In genomic region chr7:117871778-117872538, GRCh38 we compare ENCODE assay signal across 9 cellular contexts. TPM values are rescaled to one million over a fixed set of nuclear protein-coding genes. Genes with fewer than 3 reads are reported as not detected.
DNase-seq lines count a peak whose midpoint lies in the region; ATAC-seq, FAIRE-seq and TF ChIP-seq lines count a peak whose summit lies in the region.
"Had no signal": no experiment of that assay in that cellular context is flagged by ENCODE, and none has a peak within 500 bp of the region (broad histone marks: within the 10 kb centered on the region; RNA-seq: fewer than 3 reads in every experiment).

No MANE protein-coding gene starts in this region.

- H3K14ac ChIP-seq in H1 (ENCODE audit: insufficient read length): peak overlapping the region; percentile 34

- H3K4ac ChIP-seq in H1 (replicated peaks; ENCODE audit: insufficient read length, low read depth, low read length): peak overlapping the region; percentile 80
- no peak overlapping the region for H3K4ac ChIP-seq in mesendoderm (ENCODE audit: low read depth, low read length)

- no peak overlapping the region; the same call in 1 of the 2 replicates for H2AFZ ChIP-seq in H1 (ENCODE audit: low read length)

- peaks cover 1% of the 10 kb centered on the region in 2 experiments for H4K20me1 ChIP-seq in H1 (replicated peaks in 1 of 2; ENCODE audit: control insufficient read depth in 1 of 2, insufficient read depth in 2 of 2, low read length in 2 of 2)

- no peak for TF ChIP-seq CTCF in H1 (IDR thresholded peaks at IDR 0.05; ENCODE audit: control extremely low read depth in 1 of 3, insufficient read depth in 1 of 3, low read depth in 1 of 3, low read length in 3 of 3)
- TF ChIP-seq CTCF in upper lobe of right lung (IDR thresholded peaks at IDR 0.05): no peak

- TF ChIP-seq EP300 in H1 (IDR thresholded peaks at IDR 0.05; ENCODE audit: borderline replicate concordance in 1 of 2, low read depth in 2 of 2, low read length in 2 of 2): no peak

- H3K23ac ChIP-seq in H1 (ENCODE audit: insufficient read length): no peak overlapping the region
- peak overlapping the region; percentile 48 for H3K23ac ChIP-seq in mesendoderm (ENCODE audit: low read length)

- no peak overlapping the region for H3K27ac Mint-ChIP-seq in activated naive CD8-positive, alpha-beta T cell
- no peak overlapping the region for H3K27ac Mint-ChIP-seq in activated naive CD8-positive, alpha-beta T cell treated with anti-CD3 and anti-CD28 coated beads, Interleukin-2, amount 50 U/mL, for 24 hours
- no peak overlapping the region for H3K27ac Mint-ChIP-seq in activated CD8-positive, alpha-beta T cell treated with anti-CD3 and anti-CD28 coated beads, Interleukin-2, amount 10 ng/mL, durations not matched to agents 7 days and 5 days

- H3K4me1 Mint-ChIP-seq in activated naive CD8-positive, alpha-beta T cell (ENCODE audit: low read depth): peaks cover 19% of the 10 kb centered on the region
- H3K4me1 Mint-ChIP-seq in activated naive CD8-positive, alpha-beta T cell treated with anti-CD3 and anti-CD28 coated beads, Interleukin-2, amount 50 U/mL, for 24 hours: peaks cover 15% of the 10 kb centered on the region
- H3K4me1 Mint-ChIP-seq in activated CD8-positive, alpha-beta T cell treated with anti-CD3 and anti-CD28 coated beads, Interleukin-2, amount 10 ng/mL, durations not matched to agents 7 days and 5 days (ENCODE audit: low read depth): peaks cover 10% of the 10 kb centered on the region

- CTCF ChIA-PET in H1 (lab: Charles Lee; ENCODE audit: partially characterized antibody): interaction anchor here (0.7 to 1.5 kb wide), 8 partner anchors 8 to 1708 kb away, joined by 3 to 8 read pairs (median 5); no protein-coding TSS in a partner anchor
- CTCF ChIA-PET in activated CD8-positive, alpha-beta T cell treated with anti-CD3 and anti-CD28 coated beads, Interleukin-2, amount 10 ng/mL, durations not matched to agents 7 days and 5 days (lab: Charles Lee): no interaction called here

- ATAC-seq in activated naive CD8-positive, alpha-beta T cell treated with anti-CD3 and anti-CD28 coated beads, Interleukin-2, amount 50 U/mL, for 24 hours: no peak
- ATAC-seq in upper lobe of right lung (peak; percentile 26), HG03354 (IDR thresholded peaks at IDR 0.05; ENCODE audit: poor library complexity, severe bottlenecking, unreplicated experiment) (no peak), GM19023 (IDR thresholded peaks at IDR 0.05; ENCODE audit: unreplicated experiment) (no peak)
- no peak for ATAC-seq in activated CD8-positive, alpha-beta T cell treated with anti-CD3 and anti-CD28 coated beads, Interleukin-2, amount 10 ng/mL, durations not matched to agents 7 days and 5 days

- no peak overlapping the region for H2AK5ac ChIP-seq in H1 (ENCODE audit: low read depth, low read length)
- H2AK5ac ChIP-seq in mesendoderm (ENCODE audit: low read length): no peak overlapping the region

- DNase-seq in activated naive CD8-positive, alpha-beta T cell treated with anti-CD3 and anti-CD28 coated beads, Interleukin-2, amount 50 U/mL, for 24 hours: no peak
- DNase-seq in H1 (ENCODE audit: low read depth in 1 of 2, low spot score in 2 of 2): peak in 1 of 2 experiments; percentile 68
- peak; percentile 59 for DNase-seq in mesendoderm
- DNase-seq in upper lobe of right lung: no peak
- no peak for DNase-seq in activated CD8-positive, alpha-beta T cell treated with anti-CD3 and anti-CD28 coated beads, Interleukin-2, amount 10 ng/mL, durations not matched to agents 7 days and 5 days

- 3% methylated on average over 16 of the region's 18 CpGs; no CpG with 5 or more reads in 1 of the 2 experiments for WGBS in H1 (ENCODE audit: extremely low coverage in 1 of 2, insufficient coverage in 1 of 2, insufficient read length in 1 of 2, insufficient replicate concordance in 2 of 2, low coverage in 1 of 2, low lambda C conversion rate in 2 of 2, missing lambda C conversion rate in 1 of 2), 2 experiments
- WGBS in mesendoderm (ENCODE audit: extremely low coverage, insufficient coverage, low lambda C conversion rate): no CpG with 5 or more reads among the region's 18 CpGs

- 0 out of 4 replicates have a peak, but pooled peaks of 1 of the 2 experiments have one; percentile 4 for TF ChIP-seq RAD21 in H1 (IDR thresholded peaks at IDR 0.05 in 1 of 2, conservative IDR thresholded peaks at IDR 0.05 in 1 of 2; ENCODE audit: low read depth in 2 of 2, low read length in 2 of 2)

- peak overlapping the region; percentile 66 to 88 for H3K4me2 ChIP-seq in H1 (ENCODE audit: insufficient read depth in 1 of 2, low read depth in 2 of 2, low read length in 2 of 2)
- H3K4me2 ChIP-seq in mesendoderm (ENCODE audit: low read length): peak overlapping the region; percentile 82

- H3K4me1 ChIP-seq in H1 (replicated peaks in 1 of 4; ENCODE audit: control insufficient read depth in 3 of 4, insufficient read depth in 4 of 4, low read length in 3 of 4): peaks cover 4 to 23% (median 10%) of the 10 kb centered on the region in 4 experiments; a peak in 6 of 7 replicates
- peaks cover 1% of the 10 kb centered on the region for H3K4me1 ChIP-seq in mesendoderm (ENCODE audit: control insufficient read depth, low read depth, low read length)
- H3K4me1 ChIP-seq in upper lobe of right lung: peaks cover 4% of the 10 kb centered on the region

- H2BK20ac ChIP-seq in H1 (ENCODE audit: low read length): peak overlapping the region; percentile 73; the same call in 1 of the 2 replicates

- H4K8ac ChIP-seq in H1 (ENCODE audit: extremely low read depth, insufficient read depth, low read length) (no peak overlapping the region), mesendoderm (ENCODE audit: low read depth, low read length) (no peak overlapping the region)

- peak overlapping the region; percentile 85 for H4K5ac ChIP-seq in H1 (ENCODE audit: insufficient read length, low read depth, low read length)
- H4K5ac ChIP-seq in mesendoderm (ENCODE audit: low read length): no peak overlapping the region

- H3K27ac ChIP-seq in H1 (ENCODE audit: low read depth, low read length) (0 out of 2 replicates have a peak overlapping the region, but pooled peaks have one; percentile 54), mesendoderm (ENCODE audit: low read depth, low read length) (no peak overlapping the region), upper lobe of right lung (no peak overlapping the region)

- POLR2A ChIA-PET in H1 (lab: Charles Lee; ENCODE audit: partially characterized antibody): interaction anchor here (0.9 to 1.9 kb wide), 4 partner anchors 10 to 208 kb away, joined by 3 to 5 read pairs (median 4); no protein-coding TSS in a partner anchor
- POLR2A ChIA-PET in activated CD8-positive, alpha-beta T cell treated with anti-CD3 and anti-CD28 coated beads, Interleukin-2, amount 10 ng/mL, durations not matched to agents 7 days and 5 days (lab: Charles Lee): interaction anchor here (0.6 kb wide), 1 partner anchor 1302 kb away, joined by 3 read pairs; no protein-coding TSS in a partner anchor

- H2BK5ac ChIP-seq in H1 (ENCODE audit: low read depth, low read length): peak overlapping the region; percentile 60; the same call in 1 of the 2 replicates
- no peak overlapping the region for H2BK5ac ChIP-seq in mesendoderm (ENCODE audit: low read length)

- FAIRE-seq in H1 (lab: Jason Lieb, UNC): no peak

- no peak for TF ChIP-seq POLR2A in H1 (IDR thresholded peaks at IDR 0.05; ENCODE audit: control extremely low read depth in 1 of 2, low read depth in 2 of 2, low read length in 2 of 2)

- H3K79me2 ChIP-seq in H1 (ENCODE audit: control insufficient read depth in 1 of 2, insufficient read depth in 2 of 2, low read length in 2 of 2): peaks cover 7 to 59% of the 10 kb centered on the region in 2 experiments; a peak in 3 of 4 replicates
- H3K79me2 ChIP-seq in mesendoderm (ENCODE audit: control insufficient read depth, insufficient read depth, low read length): peaks cover 2% of the 10 kb centered on the region

- H3K36me3 ChIP-seq in H1 (ENCODE audit: control insufficient read depth in 2 of 4, insufficient read depth in 4 of 4, low read length in 3 of 4) (peaks cover 0 to 2% (median 0%) of the 10 kb centered on the region in 4 experiments; a peak in 1 of 8 replicates), mesendoderm (ENCODE audit: control insufficient read depth, insufficient read depth, low read length) (no peaks in the 10 kb centered on the region), upper lobe of right lung (no peaks in the 10 kb centered on the region)

- intact Hi-C loops in upper lobe of right lung (cut with DNase I): no loop called here

- no peaks in the 10 kb centered on the region for H3K9me3 ChIP-seq in H1 (ENCODE audit: insufficient read depth in 2 of 2, low read depth in 1 of 2, low read length in 1 of 2)
- no peaks in the 10 kb centered on the region for H3K9me3 ChIP-seq in upper lobe of right lung

- H3K79me1 ChIP-seq in H1 (ENCODE audit: low read depth, low read length) (0 out of 2 replicates have a peak, but pooled peaks cover 2% of the 10 kb centered on the region), mesendoderm (ENCODE audit: low read length) (no peaks in the 10 kb centered on the region)

- no peaks in the 10 kb centered on the region for H3K36me3 Mint-ChIP-seq in activated naive CD8-positive, alpha-beta T cell
- no peaks in the 10 kb centered on the region for H3K36me3 Mint-ChIP-seq in activated naive CD8-positive, alpha-beta T cell treated with anti-CD3 and anti-CD28 coated beads, Interleukin-2, amount 50 U/mL, for 24 hours (ENCODE audit: low read depth)
- H3K36me3 Mint-ChIP-seq in activated CD8-positive, alpha-beta T cell treated with anti-CD3 and anti-CD28 coated beads, Interleukin-2, amount 10 ng/mL, durations not matched to agents 7 days and 5 days (ENCODE audit: low read depth): no peaks in the 10 kb centered on the region

- H3K56ac ChIP-seq in H1 (replicated peaks; ENCODE audit: insufficient read length, low read depth, low read length): no peak overlapping the region
- peak overlapping the region; percentile 85 for H3K56ac ChIP-seq in mesendoderm (ENCODE audit: low read length)

- H2BK15ac ChIP-seq in H1 (ENCODE audit: low read length) (peak overlapping the region; percentile 49; the same call in 1 of the 2 replicates), mesendoderm (replicated peaks; ENCODE audit: low read depth) (no peak overlapping the region)

- H3K18ac ChIP-seq in H1 (ENCODE audit: extremely low read depth, low read length) (peak overlapping the region; percentile 88), mesendoderm (ENCODE audit: low read length) (no peak overlapping the region)

- peak overlapping the region; percentile 88 for H2BK120ac ChIP-seq in H1 (replicated peaks; ENCODE audit: low read depth, low read length)
- no peak overlapping the region for H2BK120ac ChIP-seq in mesendoderm (ENCODE audit: low read depth, low read length)

- H3K4me3 Mint-ChIP-seq in activated naive CD8-positive, alpha-beta T cell: peak overlapping the region; percentile 76
- H3K4me3 Mint-ChIP-seq in activated naive CD8-positive, alpha-beta T cell treated with anti-CD3 and anti-CD28 coated beads, Interleukin-2, amount 50 U/mL, for 24 hours: no peak overlapping the region
- H3K4me3 Mint-ChIP-seq in activated CD8-positive, alpha-beta T cell treated with anti-CD3 and anti-CD28 coated beads, Interleukin-2, amount 10 ng/mL, durations not matched to agents 7 days and 5 days: no peak overlapping the region

- H3K4me3 ChIP-seq in H1 (ENCODE audit: extremely low read depth in 1 of 4, insufficient read depth in 2 of 4, low read depth in 3 of 4, low read length in 4 of 4): peak overlapping the region; percentile 88 to 98 (median 96)
- H3K4me3 ChIP-seq in mesendoderm (ENCODE audit: low read length): peak overlapping the region; percentile 75
- H3K4me3 ChIP-seq in upper lobe of right lung: peak overlapping the region; percentile 63

- no peak overlapping the region for H4K91ac ChIP-seq in H1 (replicated peaks; ENCODE audit: insufficient read length, low read length)

- H3K23me2 ChIP-seq in H1 (ENCODE audit: low read depth, low read length): peaks cover 13% of the 10 kb centered on the region

- H3K27me3 Mint-ChIP-seq in activated naive CD8-positive, alpha-beta T cell: peaks cover 44% of the 10 kb centered on the region
- H3K27me3 Mint-ChIP-seq in activated naive CD8-positive, alpha-beta T cell treated with anti-CD3 and anti-CD28 coated beads, Interleukin-2, amount 50 U/mL, for 24 hours: peaks cover 54% of the 10 kb centered on the region
- peaks cover 34% of the 10 kb centered on the region for H3K27me3 Mint-ChIP-seq in activated CD8-positive, alpha-beta T cell treated with anti-CD3 and anti-CD28 coated beads, Interleukin-2, amount 10 ng/mL, durations not matched to agents 7 days and 5 days (ENCODE audit: low read depth)

- no peaks in the 10 kb centered on the region for H3K27me3 ChIP-seq in H1 (replicated peaks in 1 of 4; ENCODE audit: control insufficient read depth in 3 of 4, extremely low read depth in 1 of 4, insufficient read depth in 3 of 4, low read length in 3 of 4)
- H3K27me3 ChIP-seq in mesendoderm (ENCODE audit: insufficient read depth, low read length, poor library complexity): no peaks in the 10 kb centered on the region
- peaks cover 31% of the 10 kb centered on the region for H3K27me3 ChIP-seq in upper lobe of right lung

- peak overlapping the region; percentile 88; the same call in 1 of the 2 replicates for H2BK12ac ChIP-seq in H1 (ENCODE audit: low read depth, low read length)

- H3K9me3 Mint-ChIP-seq in activated naive CD8-positive, alpha-beta T cell (ENCODE audit: low read depth): no peaks in the 10 kb centered on the region
- no peaks in the 10 kb centered on the region for H3K9me3 Mint-ChIP-seq in activated naive CD8-positive, alpha-beta T cell treated with anti-CD3 and anti-CD28 coated beads, Interleukin-2, amount 50 U/mL, for 24 hours
- H3K9me3 Mint-ChIP-seq in activated CD8-positive, alpha-beta T cell treated with anti-CD3 and anti-CD28 coated beads, Interleukin-2, amount 10 ng/mL, durations not matched to agents 7 days and 5 days (ENCODE audit: insufficient read depth): no peaks in the 10 kb centered on the region

- H3K9ac ChIP-seq in H1 (replicated peaks in 1 of 4; ENCODE audit: extremely low read depth in 1 of 4, low read depth in 3 of 4, low read length in 3 of 4): peak overlapping the region in 3 of 4 experiments; percentile 71 to 77 (median 76); a peak in 6 of 7 replicates
- peak overlapping the region; percentile 75 for H3K9ac ChIP-seq in mesendoderm (ENCODE audit: low read length)

RNA-seq across cellular contexts. Expression of gene CTTNBP2, which starts 1.3 kb away (rescaled TPM):
- 30.9 and 35.1 TPM in 2 replicates for total RNA-seq in H1 (2021; fragmentation: NEBNext Ultra II Directional; extraction: Animal tissue kit (Norgen Biotek cat#: 25700))
- polyA plus RNA-seq in H1 (2011; rRNA removed): 13.0 and 15.3 TPM in 2 replicates
- polyA plus RNA-seq in H1 (2011; cell fraction: cytosol; rRNA removed): 17.2 TPM
- 28.1 TPM for polyA plus RNA-seq in H1 (2011; cell fraction: nucleus; rRNA removed)
- polyA plus RNA-seq in H1 (2012, experiment 1 of 2): 16.4 to 24.1 TPM (median 19.3 TPM) in 4 replicates
- 1.1 TPM for polyA plus RNA-seq in H1 (2012, experiment 2 of 2)
- 13.7 TPM for polyA plus RNA-seq in H1 (2013, experiment 1 of 2)
- polyA plus RNA-seq in H1 (2013, experiment 2 of 2): 13.3 TPM
- 44.0 and 63.2 TPM in 2 replicates for polyA minus RNA-seq in H1 (2011; rRNA and poly(A)+ RNA removed)
- 12.7 TPM for polyA minus RNA-seq in H1 (2011; cell fraction: cytosol; rRNA and poly(A)+ RNA removed)
- polyA minus RNA-seq in H1 (2011; cell fraction: nucleus; rRNA and poly(A)+ RNA removed): 52.1 TPM
- 2.3 TPM for polyA plus RNA-seq in mesendoderm (2013, experiment 1 of 2)
- polyA plus RNA-seq in mesendoderm (2013, experiment 2 of 2): 3.2 TPM
- total RNA-seq in upper lobe of right lung: 6.3 TPM
- total RNA-seq in activated CD8-positive, alpha-beta T cell treated with anti-CD3 and anti-CD28 coated beads, Interleukin-2, amount 10 ng/mL, durations not matched to agents 7 days and 5 days: not detected
- total RNA-seq: T-helper 1 cell treated with Interleukin-12 subunit alpha and Interleukin-12 subunit beta and Interleukin-4 antibody, amounts not matched to agents 30 ng/mL and 1 ng/mL, for 36 hours had no signal
